9 cellular contexts compared by ENCODE assay signal in the genomic region with DNA sequence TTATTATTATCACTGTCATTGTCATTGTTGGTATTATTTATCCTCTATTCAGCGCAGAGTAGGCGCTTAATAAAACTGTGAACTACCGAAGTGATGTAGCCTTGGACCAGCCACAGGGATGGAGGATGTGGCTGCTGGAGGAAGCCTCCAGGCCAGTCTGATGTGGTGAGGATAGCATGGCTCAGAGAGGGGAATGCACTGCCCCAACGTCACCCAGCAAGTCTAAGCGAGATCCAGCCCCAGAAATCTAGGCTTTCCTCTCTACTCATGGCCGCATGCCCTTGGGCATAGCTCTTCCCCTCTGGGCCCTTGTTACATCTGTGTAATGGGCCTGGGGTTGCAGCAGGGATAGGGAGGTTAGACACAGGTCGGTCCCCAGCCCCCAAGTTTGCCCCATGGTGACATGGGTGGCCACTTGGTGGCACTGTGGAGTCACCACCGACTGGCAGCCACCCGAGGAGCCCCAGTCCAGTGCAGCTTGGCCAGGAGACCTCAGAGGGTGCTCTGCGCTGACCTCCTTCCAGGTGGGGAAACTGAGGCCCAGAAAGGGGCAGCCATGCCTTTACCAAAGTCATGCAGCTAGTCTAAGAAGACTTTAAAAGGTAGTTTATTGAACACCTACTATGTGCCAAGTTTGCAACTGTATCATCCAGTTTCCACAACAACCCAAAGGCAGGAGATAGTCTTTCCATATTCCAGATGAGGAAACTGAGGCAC.
A peak's percentile ranks its signal among the peaks of the same experiment; 100 is the strongest.
DNase-seq lines count a peak whose midpoint lies in the region; ATAC-seq and TF ChIP-seq lines count a peak whose summit lies in the region.
"Had no signal": no experiment of that assay in that cellular context is flagged by ENCODE, and none has a peak within 500 bp of the region (broad histone marks: within the 10 kb centered on the region; RNA-seq: fewer than 3 reads in every experiment).

No MANE protein-coding gene starts in this region.

- DNase-seq in ELR (ENCODE audit: low read depth): peak; percentile 63
- DNase-seq in HT1080 (ENCODE audit: low read depth): peak; percentile 56
- DNase-seq in activated CD4-positive, alpha-beta T cell treated with anti-CD3 and anti-CD28 coated beads, Interleukin-2, amount 50 U/mL, for 48 hours: peak; percentile 31 to 39
- DNase-seq in glutamatergic neuron: peak; percentile 73
- peak; percentile 75 for DNase-seq in sciatic nerve (ENCODE audit: low spot score)
- DNase-seq in cerebellar nuclear complex (lab: John Stamatoyannopoulos, UW): no peak

- peaks cover 22% of the 10 kb centered on the region for H3K27me3 Mint-ChIP-seq in glutamatergic neuron (ENCODE audit: unreplicated experiment)

- H3K27ac Mint-ChIP-seq in glutamatergic neuron (ENCODE audit: unreplicated experiment): no peak overlapping the region
- H3K27ac Mint-ChIP-seq: naive thymus-derived CD8-positive, alpha-beta T cell had no signal

- H3K9me3 Mint-ChIP-seq in glutamatergic neuron (ENCODE audit: unreplicated experiment): peaks cover 4% of the 10 kb centered on the region

- H3K4me3 Mint-ChIP-seq in glutamatergic neuron (ENCODE audit: unreplicated experiment): no peak overlapping the region
- H3K4me3 Mint-ChIP-seq: naive thymus-derived CD8-positive, alpha-beta T cell had no signal

- no peaks in the 10 kb centered on the region for H3K4me1 Mint-ChIP-seq in glutamatergic neuron (ENCODE audit: low read depth, unreplicated experiment)

- intact Hi-C loops in sciatic nerve (cut with DNase I): no loop called here

- ATAC-seq in sciatic nerve: peak; percentile 84
- no peak for ATAC-seq in HG03039 (IDR thresholded peaks at IDR 0.05; ENCODE audit: unreplicated experiment)
- no peak for ATAC-seq in HG03521 (IDR thresholded peaks at IDR 0.05; ENCODE audit: unreplicated experiment)
- ATAC-seq: naive thymus-derived CD8-positive, alpha-beta T cell had no signal

- peaks cover 16% of the 10 kb centered on the region for H3K36me3 Mint-ChIP-seq in glutamatergic neuron (ENCODE audit: unreplicated experiment)

- peak; percentile 75 for TF ChIP-seq CTCF in glutamatergic neuron (IDR thresholded peaks at IDR 0.05; ENCODE audit: partially characterized antibody, unreplicated experiment)

Comparison
In these comparisons a context has a peak if more than half of its experiments do, and no peak if none do; other contexts are left out.
1. DNase-seq: peak in ELR (single experiment), HT1080 (single experiment), activated CD4-positive, alpha-beta T cell treated with anti-CD3 and anti-CD28 coated beads, Interleukin-2, amount 50 U/mL, for 48 hours (2 of 2), glutamatergic neuron (single experiment) and sciatic nerve (single experiment); none in cerebellar nuclear complex (0 of 2).